Comparison of ENCODE assay signal across 22 cellular contexts in genomic region chr14:105885561-105886320, GRCh38.
DNase-seq lines count a peak whose midpoint lies in the region; ATAC-seq and TF ChIP-seq lines count a peak whose summit lies in the region.
"Had no signal": no experiment of that assay in that cellular context is flagged by ENCODE, and none has a peak within 500 bp of the region (broad histone marks: within the 10 kb centered on the region; RNA-seq: fewer than 3 reads in every experiment).

No MANE protein-coding gene starts in this region.

- H3K36me3 ChIP-seq in RWPE2 (ENCODE audit: low read depth) (no peaks in the 10 kb centered on the region), left lung (no peaks in the 10 kb centered on the region)
- H3K36me3 ChIP-seq: brain microvascular endothelial cell, esophagus squamous epithelium, MG63 had no signal

- peak overlapping the region; percentile 35 for H3K27ac Mint-ChIP-seq in stimulated activated memory B cell treated with anti-CD40 and anti-IgM and Interleukin-4, amounts not matched to agents 10 μg/mL and 1 μg/mL and 100 μg/mL, for 72 hours
- H3K27ac Mint-ChIP-seq: activated CD8-positive, alpha-beta T cell treated with anti-CD3 and anti-CD28 coated beads, Interleukin-2, amount 10 ng/mL, durations not matched to agents 7 days and 5 days; activated naive CD4-positive, alpha-beta T cell treated with anti-CD3 and anti-CD28 coated beads, Interleukin-2, amount 50 U/mL, for 24 hours; CD4-positive, alpha-beta T cell; immature natural killer cell had no signal

- peak overlapping the region; percentile 74 for H3K4me3 Mint-ChIP-seq in stimulated activated memory B cell treated with anti-CD40 and anti-IgM and Interleukin-4, amounts not matched to agents 10 μg/mL and 1 μg/mL and 100 μg/mL, for 72 hours
- H3K4me3 Mint-ChIP-seq: activated CD8-positive, alpha-beta T cell treated with anti-CD3 and anti-CD28 coated beads, Interleukin-2, amount 10 ng/mL, durations not matched to agents 7 days and 5 days; activated naive CD4-positive, alpha-beta T cell treated with anti-CD3 and anti-CD28 coated beads, Interleukin-2, amount 50 U/mL, for 24 hours; CD4-positive, alpha-beta T cell; immature natural killer cell had no signal

- no peaks in the 10 kb centered on the region for H3K9me3 ChIP-seq in RWPE2 (ENCODE audit: severe bottlenecking)
- no peaks in the 10 kb centered on the region for H3K9me3 ChIP-seq in left lung
- H3K9me3 ChIP-seq: esophagus squamous epithelium, MG63, SK-N-SH, testis had no signal

- H3K27me3 ChIP-seq in RWPE2 (ENCODE audit: insufficient read depth, poor library complexity, severe bottlenecking) (no peaks in the 10 kb centered on the region), left lung (peaks cover 0 to 47% of the 10 kb centered on the region in 2 donors)
- H3K27me3 ChIP-seq: brain microvascular endothelial cell, MG63, testis had no signal

- H3K36me3 Mint-ChIP-seq in stimulated activated memory B cell treated with anti-CD40 and anti-IgM and Interleukin-4, amounts not matched to agents 10 μg/mL and 1 μg/mL and 100 μg/mL, for 72 hours = no peaks in the 10 kb centered on the region
- H3K36me3 Mint-ChIP-seq: activated naive CD4-positive, alpha-beta T cell treated with anti-CD3 and anti-CD28 coated beads, Interleukin-2, amount 50 U/mL, for 24 hours; immature natural killer cell had no signal

- TF ChIP-seq CTCF in RWPE2 (IDR thresholded peaks at IDR 0.05; ENCODE audit: poor library complexity, severe bottlenecking) (no peak), left lung (IDR thresholded peaks at IDR 0.05) (no peak)

- ATAC-seq in activated CD4-positive, CD25-positive, alpha-beta regulatory T cell treated with anti-CD3 and anti-CD28 coated beads, Interleukin-2, amount 50 U/mL, for 24 hours = no peak
- ATAC-seq in RWPE2 (ENCODE audit: low read depth) = no peak
- ATAC-seq in left lung = no peak
- ATAC-seq in stimulated activated memory B cell treated with anti-CD40 and anti-IgM and Interleukin-4, amounts not matched to agents 10 μg/mL and 1 μg/mL and 100 μg/mL, for 72 hours = no peak
- ATAC-seq: activated CD8-positive, alpha-beta T cell treated with anti-CD3 and anti-CD28 coated beads, Interleukin-2, amount 10 ng/mL, durations not matched to agents 7 days and 5 days had no signal

- H3K27ac ChIP-seq in RWPE2 (ENCODE audit: poor library complexity, severe bottlenecking) = no peak overlapping the region
- no peak overlapping the region for H3K27ac ChIP-seq in left lung
- H3K27ac ChIP-seq: brain microvascular endothelial cell, dorsolateral prefrontal cortex, esophagus squamous epithelium, testis had no signal

- intact Hi-C loops in left lung (cut with DNase I) = no loop called here

- H3K4me1 ChIP-seq in RWPE2 (ENCODE audit: insufficient read depth, poor library complexity, severe bottlenecking) (no peaks in the 10 kb centered on the region), left lung (no peaks in the 10 kb centered on the region)
- H3K4me1 ChIP-seq: esophagus squamous epithelium, testis had no signal

- H3K4me3 ChIP-seq in RWPE2 (ENCODE audit: severe bottlenecking) (no peak overlapping the region), left lung (no peak overlapping the region)
- H3K4me3 ChIP-seq: dorsolateral prefrontal cortex, esophagus squamous epithelium, MG63, testis had no signal

- H3K9me3 Mint-ChIP-seq in stimulated activated memory B cell treated with anti-CD40 and anti-IgM and Interleukin-4, amounts not matched to agents 10 μg/mL and 1 μg/mL and 100 μg/mL, for 72 hours = no peaks in the 10 kb centered on the region
- H3K9me3 Mint-ChIP-seq: activated naive CD4-positive, alpha-beta T cell treated with anti-CD3 and anti-CD28 coated beads, Interleukin-2, amount 50 U/mL, for 24 hours; CD4-positive, alpha-beta T cell; immature natural killer cell had no signal

- H3K4me1 Mint-ChIP-seq in stimulated activated memory B cell treated with anti-CD40 and anti-IgM and Interleukin-4, amounts not matched to agents 10 μg/mL and 1 μg/mL and 100 μg/mL, for 72 hours = no peaks in the 10 kb centered on the region
- H3K4me1 Mint-ChIP-seq: activated naive CD4-positive, alpha-beta T cell treated with anti-CD3 and anti-CD28 coated beads, Interleukin-2, amount 50 U/mL, for 24 hours; immature natural killer cell had no signal

- H3K27me3 Mint-ChIP-seq in stimulated activated memory B cell treated with anti-CD40 and anti-IgM and Interleukin-4, amounts not matched to agents 10 μg/mL and 1 μg/mL and 100 μg/mL, for 72 hours = no peaks in the 10 kb centered on the region

- peak; percentile 26 for DNase-seq in activated CD4-positive, CD25-positive, alpha-beta regulatory T cell treated with anti-CD3 and anti-CD28 coated beads, Interleukin-2, amount 50 U/mL, for 72 hours
- DNase-seq in RWPE2 (ENCODE audit: low spot score) (peak; percentile 49), left lung (peak; percentile 13 to 54), MV-4-11 (lab: John Stamatoyannopoulos, UW) (no peak), SW480 (ENCODE audit: low spot score) (no peak), NCI-H128 (lab: John Stamatoyannopoulos, UW; ENCODE audit: unreplicated experiment) (no peak)
- DNase-seq: activated CD8-positive, alpha-beta T cell treated with anti-CD3 and anti-CD28 coated beads, Interleukin-2, amount 10 ng/mL, durations not matched to agents 7 days and 5 days; brain microvascular endothelial cell; DND-41; esophagus squamous epithelium; MG63; NCI-H187 treated with DMSO at 0.1 percent for 48 hours; NCI-H510A treated with DMSO at 0.1 percent for 48 hours; SK-N-SH; stimulated activated CD4-positive, alpha-beta T cell treated with anti-CD3 and anti-CD28 coated beads, Interleukin-2, amount 100 ng/mL, for 48 hours; testis had no signal

Comparison
In these comparisons a context has a peak if more than half of its experiments do, and no peak if none do; other contexts are left out.
1. DNase-seq: peak in activated CD4-positive, CD25-positive, alpha-beta regulatory T cell treated with anti-CD3 and anti-CD28 coated beads, Interleukin-2, amount 50 U/mL, for 72 hours (single experiment), RWPE2 (single experiment) and left lung (2 of 2); none in MV-4-11 (single experiment), SW480 (single experiment) and NCI-H128 (single experiment).